ENCODE assay signal across 1 cellular context in genomic region chr2:11582526-11583202, GRCh38.
TF ChIP-seq lines count a peak whose summit lies in the region.

No MANE protein-coding gene starts in this region.

TF ChIP-seq in HepG2, 621 proteins besides CTCF, POLR2A, EP300 and RAD21 (continued from another document and continues in another):
- TF ChIP-seq BCL6 (CRISPR knock-in tag; IDR thresholded peaks at IDR 0.05) (0 out of 2 replicates have a peak, but pooled peaks have one; percentile 3), KDM5B (CRISPR knock-in tag; IDR thresholded peaks at IDR 0.05; ENCODE audit: borderline replicate concordance) (peak; percentile 62), TMF1 (CRISPR knock-in tag; IDR thresholded peaks at IDR 0.05; ENCODE audit: low read depth) (no peak), MIXL1 (CRISPR knock-in tag; IDR thresholded peaks at IDR 0.05) (no peak), ZBTB4 (CRISPR knock-in tag; IDR thresholded peaks at IDR 0.05; ENCODE audit: borderline replicate concordance) (peak; percentile 88), ZNF839 (CRISPR knock-in tag; IDR thresholded peaks at IDR 0.05; ENCODE audit: borderline replicate concordance) (peak; percentile 78; the same call in 1 of the 2 replicates), FOSL2 (CRISPR knock-in tag; IDR thresholded peaks at IDR 0.05) (peak; percentile 46), KDM4B (CRISPR knock-in tag; IDR thresholded peaks at IDR 0.05) (0 out of 2 replicates have a peak, but pooled peaks have one; percentile 22), HDAC2 (CRISPR knock-in tag; IDR thresholded peaks at IDR 0.05) (peak; percentile 5; the same call in 1 of the 2 replicates), ZMYM4 (CRISPR knock-in tag; IDR thresholded peaks at IDR 0.05) (peak; percentile 9; the same call in 1 of the 2 replicates), LCORL (IDR thresholded peaks at IDR 0.05) (no peak), LCORL (CRISPR knock-in tag; IDR thresholded peaks at IDR 0.05) (peak; percentile 32; the same call in 1 of the 2 replicates), STAG1 (CRISPR knock-in tag; IDR thresholded peaks at IDR 0.05) (peak; percentile 91), ZNF713 (CRISPR knock-in tag; IDR thresholded peaks at IDR 0.05) (peak; percentile 90; the same call in 1 of the 2 replicates), ATF3 (CRISPR knock-in tag; IDR thresholded peaks at IDR 0.05) (0 out of 2 replicates have a peak, but pooled peaks have one; percentile 5), MBD4 (IDR thresholded peaks at IDR 0.05; ENCODE audit: borderline replicate concordance, low read length) (peak; percentile 78; the same call in 1 of the 2 replicates), ERF (CRISPR knock-in tag; IDR thresholded peaks at IDR 0.05) (0 out of 2 replicates have a peak, but pooled peaks have one; percentile 29), MXD1 (CRISPR knock-in tag; IDR thresholded peaks at IDR 0.05) (0 out of 2 replicates have a peak, but pooled peaks have one; percentile 36), MAZ (IDR thresholded peaks at IDR 0.05; ENCODE audit: borderline replicate concordance, low read depth, low read length) (0 out of 2 replicates have a peak, but pooled peaks have one; percentile 10), MAZ (CRISPR knock-in tag; IDR thresholded peaks at IDR 0.05; ENCODE audit: low read depth) (no peak; the same call in 1 of the 2 replicates), ZNF501 (CRISPR knock-in tag; IDR thresholded peaks at IDR 0.05) (peak; percentile 52), ZBTB38 (CRISPR knock-in tag; IDR thresholded peaks at IDR 0.05) (peak; percentile 38; the same call in 1 of the 2 replicates), ZNF407 (CRISPR knock-in tag; IDR thresholded peaks at IDR 0.05; ENCODE audit: not compliant biosample characterization) (peak; percentile 39), REXO4 (CRISPR knock-in tag; IDR thresholded peaks at IDR 0.05; ENCODE audit: borderline replicate concordance) (no peak), ZNF230 (CRISPR knock-in tag; IDR thresholded peaks at IDR 0.05) (0 out of 2 replicates have a peak, but pooled peaks have one; percentile 26), ARID3A (IDR thresholded peaks at IDR 0.05; ENCODE audit: low read depth, low read length) (no peak), TOE1 (CRISPR knock-in tag; IDR thresholded peaks at IDR 0.05) (0 out of 2 replicates have a peak, but pooled peaks have one; percentile 48), ZBTB20 (CRISPR knock-in tag; IDR thresholded peaks at IDR 0.05; ENCODE audit: borderline replicate concordance, low read depth) (peak; percentile 49; the same call in 1 of the 2 replicates), ZNF225 (CRISPR knock-in tag; IDR thresholded peaks at IDR 0.05) (peak; percentile 90; the same call in 1 of the 2 replicates)
- TF ChIP-seq, protein P1, sequence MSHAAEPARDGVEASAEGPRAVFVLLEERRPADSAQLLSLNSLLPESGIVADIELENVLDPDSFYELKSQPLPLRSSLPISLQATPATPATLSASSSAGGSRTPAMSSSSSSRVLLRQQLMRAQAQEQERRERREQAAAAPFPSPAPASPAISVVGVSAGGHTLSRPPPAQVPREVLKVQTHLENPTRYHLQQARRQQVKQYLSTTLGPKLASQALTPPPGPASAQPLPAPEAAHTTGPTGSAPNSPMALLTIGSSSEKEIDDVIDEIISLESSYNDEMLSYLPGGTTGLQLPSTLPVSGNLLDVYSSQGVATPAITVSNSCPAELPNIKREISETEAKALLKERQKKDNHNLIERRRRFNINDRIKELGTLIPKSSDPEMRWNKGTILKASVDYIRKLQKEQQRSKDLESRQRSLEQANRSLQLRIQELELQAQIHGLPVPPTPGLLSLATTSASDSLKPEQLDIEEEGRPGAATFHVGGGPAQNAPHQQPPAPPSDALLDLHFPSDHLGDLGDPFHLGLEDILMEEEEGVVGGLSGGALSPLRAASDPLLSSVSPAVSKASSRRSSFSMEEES (CRISPR knock-in tag; IDR thresholded peaks at IDR 0.05) = peak; percentile 12; the same call in 1 of the 2 replicates
- TF ChIP-seq, protein P2, sequence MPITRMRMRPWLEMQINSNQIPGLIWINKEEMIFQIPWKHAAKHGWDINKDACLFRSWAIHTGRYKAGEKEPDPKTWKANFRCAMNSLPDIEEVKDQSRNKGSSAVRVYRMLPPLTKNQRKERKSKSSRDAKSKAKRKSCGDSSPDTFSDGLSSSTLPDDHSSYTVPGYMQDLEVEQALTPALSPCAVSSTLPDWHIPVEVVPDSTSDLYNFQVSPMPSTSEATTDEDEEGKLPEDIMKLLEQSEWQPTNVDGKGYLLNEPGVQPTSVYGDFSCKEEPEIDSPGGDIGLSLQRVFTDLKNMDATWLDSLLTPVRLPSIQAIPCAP (CRISPR knock-in tag; IDR thresholded peaks at IDR 0.05; ENCODE audit: low read depth) = no peak
- TF ChIP-seq, protein P3, sequence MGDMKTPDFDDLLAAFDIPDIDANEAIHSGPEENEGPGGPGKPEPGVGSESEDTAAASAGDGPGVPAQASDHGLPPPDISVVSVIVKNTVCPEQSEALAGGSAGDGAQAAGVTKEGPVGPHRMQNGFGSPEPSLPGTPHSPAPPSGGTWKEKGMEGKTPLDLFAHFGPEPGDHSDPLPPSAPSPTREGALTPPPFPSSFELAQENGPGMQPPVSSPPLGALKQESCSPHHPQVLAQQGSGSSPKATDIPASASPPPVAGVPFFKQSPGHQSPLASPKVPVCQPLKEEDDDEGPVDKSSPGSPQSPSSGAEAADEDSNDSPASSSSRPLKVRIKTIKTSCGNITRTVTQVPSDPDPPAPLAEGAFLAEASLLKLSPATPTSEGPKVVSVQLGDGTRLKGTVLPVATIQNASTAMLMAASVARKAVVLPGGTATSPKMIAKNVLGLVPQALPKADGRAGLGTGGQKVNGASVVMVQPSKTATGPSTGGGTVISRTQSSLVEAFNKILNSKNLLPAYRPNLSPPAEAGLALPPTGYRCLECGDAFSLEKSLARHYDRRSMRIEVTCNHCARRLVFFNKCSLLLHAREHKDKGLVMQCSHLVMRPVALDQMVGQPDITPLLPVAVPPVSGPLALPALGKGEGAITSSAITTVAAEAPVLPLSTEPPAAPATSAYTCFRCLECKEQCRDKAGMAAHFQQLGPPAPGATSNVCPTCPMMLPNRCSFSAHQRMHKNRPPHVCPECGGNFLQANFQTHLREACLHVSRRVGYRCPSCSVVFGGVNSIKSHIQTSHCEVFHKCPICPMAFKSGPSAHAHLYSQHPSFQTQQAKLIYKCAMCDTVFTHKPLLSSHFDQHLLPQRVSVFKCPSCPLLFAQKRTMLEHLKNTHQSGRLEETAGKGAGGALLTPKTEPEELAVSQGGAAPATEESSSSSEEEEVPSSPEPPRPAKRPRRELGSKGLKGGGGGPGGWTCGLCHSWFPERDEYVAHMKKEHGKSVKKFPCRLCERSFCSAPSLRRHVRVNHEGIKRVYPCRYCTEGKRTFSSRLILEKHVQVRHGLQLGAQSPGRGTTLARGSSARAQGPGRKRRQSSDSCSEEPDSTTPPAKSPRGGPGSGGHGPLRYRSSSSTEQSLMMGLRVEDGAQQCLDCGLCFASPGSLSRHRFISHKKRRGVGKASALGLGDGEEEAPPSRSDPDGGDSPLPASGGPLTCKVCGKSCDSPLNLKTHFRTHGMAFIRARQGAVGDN (CRISPR knock-in tag; IDR thresholded peaks at IDR 0.05) = peak; percentile 76
- TF ChIP-seq, protein P4, sequence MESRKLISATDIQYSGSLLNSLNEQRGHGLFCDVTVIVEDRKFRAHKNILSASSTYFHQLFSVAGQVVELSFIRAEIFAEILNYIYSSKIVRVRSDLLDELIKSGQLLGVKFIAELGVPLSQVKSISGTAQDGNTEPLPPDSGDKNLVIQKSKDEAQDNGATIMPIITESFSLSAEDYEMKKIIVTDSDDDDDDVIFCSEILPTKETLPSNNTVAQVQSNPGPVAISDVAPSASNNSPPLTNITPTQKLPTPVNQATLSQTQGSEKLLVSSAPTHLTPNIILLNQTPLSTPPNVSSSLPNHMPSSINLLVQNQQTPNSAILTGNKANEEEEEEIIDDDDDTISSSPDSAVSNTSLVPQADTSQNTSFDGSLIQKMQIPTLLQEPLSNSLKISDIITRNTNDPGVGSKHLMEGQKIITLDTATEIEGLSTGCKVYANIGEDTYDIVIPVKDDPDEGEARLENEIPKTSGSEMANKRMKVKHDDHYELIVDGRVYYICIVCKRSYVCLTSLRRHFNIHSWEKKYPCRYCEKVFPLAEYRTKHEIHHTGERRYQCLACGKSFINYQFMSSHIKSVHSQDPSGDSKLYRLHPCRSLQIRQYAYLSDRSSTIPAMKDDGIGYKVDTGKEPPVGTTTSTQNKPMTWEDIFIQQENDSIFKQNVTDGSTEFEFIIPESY (CRISPR knock-in tag; IDR thresholded peaks at IDR 0.05) = peak; percentile 91
